In genomic region chr5:151740336-151740942, GRCh38 we compare ENCODE assay signal across 9 cellular contexts. TPM values are rescaled to one million over a fixed set of nuclear protein-coding genes. Genes with fewer than 3 reads are reported as not detected.
A peak's percentile ranks its signal among the peaks of the same experiment; 100 is the strongest.
DNase-seq lines count a peak whose midpoint lies in the region; ATAC-seq, FAIRE-seq and TF ChIP-seq lines count a peak whose summit lies in the region.
"Had no signal": no experiment of that assay in that cellular context is flagged by ENCODE, and none has a peak within 500 bp of the region (broad histone marks: within the 10 kb centered on the region; RNA-seq: fewer than 3 reads in every experiment).

No MANE protein-coding gene starts in this region.

- no peak overlapping the region for H3K27ac ChIP-seq in CD4-positive, CD25-positive, alpha-beta regulatory T cell (ENCODE audit: insufficient read depth, low read length, poor library complexity, severe bottlenecking)
- H3K27ac ChIP-seq in Panc1 (ENCODE audit: low read length) = peak overlapping the region; percentile 90
- no peak overlapping the region for H3K27ac ChIP-seq in neutrophil

- ATAC-seq in CD4-positive, CD25-positive, alpha-beta regulatory T cell (ENCODE audit: low read depth in 2 of 2) = peak; percentile 51
- ATAC-seq in GM19043 (IDR thresholded peaks at IDR 0.05; ENCODE audit: low read depth, unreplicated experiment) (peak; percentile 60), HG03280 (IDR thresholded peaks at IDR 0.05; ENCODE audit: unreplicated experiment) (peak; percentile 67), Panc1 (peak; percentile 75)

- no TSS peak for BruUV-seq in Panc1 (replicated peaks; lab: Mats Ljungman, UMichigan)

- H3K4me1 ChIP-seq in CD4-positive, CD25-positive, alpha-beta regulatory T cell (ENCODE audit: control insufficient read depth, insufficient read depth, low read length, poor library complexity, severe bottlenecking) = peaks cover 15% of the 10 kb centered on the region
- H3K4me1 ChIP-seq in Panc1 (ENCODE audit: control insufficient read depth, insufficient read depth, low read length) = peaks cover 45% of the 10 kb centered on the region
- H3K4me1 ChIP-seq in neutrophil (ENCODE audit: control insufficient read depth in 1 of 2, insufficient read depth in 1 of 2, low read depth in 1 of 2, low read length in 1 of 2) = peaks cover 9 to 12% of the 10 kb centered on the region in 2 experiments

- intact Hi-C loops in Panc1 (cut with micrococcal nuclease; ENCODE audit: unreplicated experiment) = loop anchor here (2.0 to 5.0 kb wide), 2 partner anchors 218 to 294 kb away; partner anchors contain the start of gene SLC36A1

- peaks cover 4 to 22% (median 16%) of the 10 kb centered on the region in 4 donors for H3K4me1 Mint-ChIP-seq in CD4-positive, CD25-positive, alpha-beta regulatory T cell

- peak; percentile 33 to 72 (median 51) for DNase-seq in CD4-positive, CD25-positive, alpha-beta regulatory T cell
- DNase-seq in Panc1 (ENCODE audit: low read depth, low spot score) (peak; percentile 54), foreskin melanocyte (peak; percentile 64), urothelium cell line (ENCODE audit: low spot score) (peak; percentile 83)
- DNase-seq in activated naive CD4-positive, alpha-beta T cell treated with Interleukin-2 at 50 U/mL for 16 hours = peak; percentile 43

- POLR2A ChIA-PET in Panc1 (lab: Charles Lee) = no interaction called here

- TF ChIP-seq CTCF in Panc1 (IDR thresholded peaks at IDR 0.05) (peak; percentile 92), neutrophil (IDR thresholded peaks at IDR 0.05) (peak; percentile 76)

- H3K36me3 ChIP-seq in CD4-positive, CD25-positive, alpha-beta regulatory T cell (ENCODE audit: control insufficient read depth, insufficient read depth, low read length) = peaks cover 18% of the 10 kb centered on the region
- H3K36me3 ChIP-seq in Panc1 (ENCODE audit: control insufficient read depth, insufficient read depth, low read length) = peaks cover 2% of the 10 kb centered on the region; the same call in 1 of the 2 replicates
- H3K36me3 ChIP-seq in neutrophil = peaks cover 55% of the 10 kb centered on the region

- no peaks in the 10 kb centered on the region for H3K27me3 Mint-ChIP-seq in CD4-positive, CD25-positive, alpha-beta regulatory T cell

- H3K27me3 ChIP-seq in CD4-positive, CD25-positive, alpha-beta regulatory T cell (ENCODE audit: control insufficient read depth, insufficient read depth, low read length) = no peaks in the 10 kb centered on the region
- H3K27me3 ChIP-seq in Panc1 (ENCODE audit: control insufficient read depth, insufficient read depth, low read length) (no peaks in the 10 kb centered on the region), neutrophil (no peaks in the 10 kb centered on the region)

- peak overlapping the region; percentile 18 for H3K4me3 ChIP-seq in CD4-positive, CD25-positive, alpha-beta regulatory T cell (ENCODE audit: low read depth, low read length)
- H3K4me3 ChIP-seq in Panc1 (ENCODE audit: low read depth in 2 of 2, low read length in 2 of 2) (no peak overlapping the region), neutrophil (ENCODE audit: low read depth in 1 of 2, low read length in 1 of 2) (no peak overlapping the region)

- H3K9me3 ChIP-seq in CD4-positive, CD25-positive, alpha-beta regulatory T cell (ENCODE audit: control insufficient read depth in 2 of 2, low read length in 2 of 2) = no peaks in the 10 kb centered on the region
- no peaks in the 10 kb centered on the region for H3K9me3 ChIP-seq in Panc1 (ENCODE audit: control insufficient read depth, insufficient read depth, low read depth, low read length)
- no peaks in the 10 kb centered on the region for H3K9me3 ChIP-seq in neutrophil

- H3K4me3 Mint-ChIP-seq in CD4-positive, CD25-positive, alpha-beta regulatory T cell = peak overlapping the region in 1 of 4 donors; percentile 7

- in situ Hi-C loops in Panc1 (cut with HindIII; ENCODE audit: low pct_unique_long_range_greater_than_20kb, low sequenced_read_pairs) = no loop called here

- FAIRE-seq in urothelium cell line (lab: Jason Lieb, UNC) = no peak
- FAIRE-seq: TTC549 had no signal

- CTCF ChIA-PET in Panc1 (lab: Charles Lee) = interaction anchor here (0.7 to 3.9 kb wide), 8 partner anchors 35 to 572 kb away, joined by 3 to 39 read pairs (median 4); no protein-coding TSS in a partner anchor

- peaks cover 34% of the 10 kb centered on the region for H3K36me3 Mint-ChIP-seq in CD4-positive, CD25-positive, alpha-beta regulatory T cell

- H3K27ac Mint-ChIP-seq in CD4-positive, CD25-positive, alpha-beta regulatory T cell = peak overlapping the region in 2 of 3 donors; percentile 27 to 72

- H3K9me3 Mint-ChIP-seq in CD4-positive, CD25-positive, alpha-beta regulatory T cell = no peaks in the 10 kb centered on the region

RNA-seq across cellular contexts. Expression of gene ATOX1, which starts 18.0 kb away (rescaled TPM):
- total RNA-seq in CD4-positive, CD25-positive, alpha-beta regulatory T cell = 19.6 TPM
- polyA plus RNA-seq in CD4-positive, CD25-positive, alpha-beta regulatory T cell = 10 to 100 TPM; 70.5 to 98.3 (median 76.7) TPM
- total RNA-seq in Panc1 (2021; ENCODE audit: unreplicated experiment) = 202 TPM
- 298 TPM for polyA plus RNA-seq in Panc1 (2012; ENCODE audit: insufficient read length)

RNA-seq across cellular contexts. Expression of gene G3BP1, which starts 31.3 kb away (rescaled TPM):
- 108 TPM for total RNA-seq in CD4-positive, CD25-positive, alpha-beta regulatory T cell
- 100 to 1,000 TPM; 176 to 199 (median 184) TPM for polyA plus RNA-seq in CD4-positive, CD25-positive, alpha-beta regulatory T cell
- total RNA-seq in Panc1 (2021; ENCODE audit: unreplicated experiment) = 290 TPM
- polyA plus RNA-seq in Panc1 (2012; ENCODE audit: insufficient read length) = 138 TPM

RNA-seq across cellular contexts. Expression of gene SPARC, which starts 53.7 kb away (rescaled TPM):
- total RNA-seq in CD4-positive, CD25-positive, alpha-beta regulatory T cell = 34.6 TPM
- not detected for polyA plus RNA-seq in CD4-positive, CD25-positive, alpha-beta regulatory T cell
- 228 TPM for total RNA-seq in Panc1 (2021; ENCODE audit: unreplicated experiment)
- 986 TPM for polyA plus RNA-seq in Panc1 (2012; ENCODE audit: insufficient read length)
